Comparison of ENCODE assay signal across 11 cellular contexts in genomic region chr11:74462009-74462408, GRCh38. TPM values are rescaled to one million over a fixed set of nuclear protein-coding genes. Genes with fewer than 3 reads are reported as not detected.
DNase-seq lines count a peak whose midpoint lies in the region; ATAC-seq lines count a peak whose summit lies in the region.
"Had no signal": no experiment of that assay in that cellular context is flagged by ENCODE, and none has a peak within 500 bp of the region (broad histone marks: within the 10 kb centered on the region; RNA-seq: fewer than 3 reads in every experiment).

No MANE protein-coding gene starts in this region.

- peaks cover 3% of the 10 kb centered on the region for H3K4me1 ChIP-seq in right cardiac atrium (ENCODE audit: control insufficient read depth, insufficient read depth, low read length)

- intact Hi-C loops in right cardiac atrium (cut with DNase I) = no loop called here
- intact Hi-C loops in posterior vena cava (cut with DNase I) = loop anchor here in 1 of 2 donors (10.0 kb wide), 1 partner anchor 263 kb away; no protein-coding TSS in a partner anchor

- peak overlapping the region; percentile 34 for H3K4me3 ChIP-seq in right cardiac atrium (ENCODE audit: low read length)

- 37% methylated on average over 2 of the region's 2 CpGs for WGBS in right cardiac atrium

- H3K9me3 ChIP-seq in right cardiac atrium (ENCODE audit: control insufficient read depth, low read length) = no peaks in the 10 kb centered on the region

- H3K27me3 ChIP-seq in right cardiac atrium (ENCODE audit: control insufficient read depth, insufficient read depth) = no peaks in the 10 kb centered on the region

- ATAC-seq in right cardiac atrium = peak; percentile 94 to 96
- ATAC-seq in GM21576 (IDR thresholded peaks at IDR 0.05; ENCODE audit: unreplicated experiment) = no peak

- H3K27ac ChIP-seq in right cardiac atrium (ENCODE audit: low read length) = peak overlapping the region; percentile 87

- peak; percentile 11 for DNase-seq in EH (ENCODE audit: low read depth)
- DNase-seq in UCSD-AML1 (lab: John Stamatoyannopoulos, UW; ENCODE audit: unreplicated experiment) = peak; percentile 84
- peak; percentile 85 to 92 (median 91) for DNase-seq in right cardiac atrium
- DNase-seq in posterior vena cava (ENCODE audit: low spot score) = peak; percentile 93
- DNase-seq in NCI-H446 (lab: John Stamatoyannopoulos, UW) = no peak
- no peak for DNase-seq in NCI-H524 treated with DMSO at 0.1 percent for 48 hours (lab: John Stamatoyannopoulos, UW)
- DNase-seq in NCI-H2081 treated with DMSO at 0.1 percent for 48 hours (lab: John Stamatoyannopoulos, UW) = no peak
- DNase-seq: activated naive CD8-positive, alpha-beta T cell treated with anti-CD3 and anti-CD28 coated beads, Interleukin-2, amount 10 ng/mL, durations not matched to agents 7 days and 5 days; immature natural killer cell had no signal

RNA-seq across cellular contexts. Expression of gene KCNE3, which starts 5.3 kb away (rescaled TPM):
- total RNA-seq in right cardiac atrium = 1 to 10 TPM; 3.8 to 7.4 (median 4.8) TPM
- 2.2 TPM for polyA plus RNA-seq in right cardiac atrium
- 1 to 10 TPM; 2.6 to 7.3 TPM for total RNA-seq in posterior vena cava
- total RNA-seq: SK-MEL-5 had no signal

RNA-seq across cellular contexts. Expression of gene LIPT2, which starts 31.5 kb away (rescaled TPM):
- total RNA-seq in right cardiac atrium (1 to 10 TPM; 1.6 to 3.6 (median 2.7) TPM), posterior vena cava (1 to 10 TPM; 1.2 to 1.4 TPM)
- 1.5 TPM for polyA plus RNA-seq in right cardiac atrium

Comparison
In these comparisons a context has a peak if more than half of its experiments do, and no peak if none do; other contexts are left out.
1. DNase-seq: peak in EH (single experiment), UCSD-AML1 (single experiment), right cardiac atrium (3 of 3) and posterior vena cava (single experiment); none in NCI-H446 (0 of 2), NCI-H524 treated with DMSO at 0.1 percent for 48 hours (single experiment) and NCI-H2081 treated with DMSO at 0.1 percent for 48 hours (single experiment).